8 cellular contexts compared by ENCODE assay signal in genomic region chr16:30396627-30397026, GRCh38. TPM values are rescaled to one million over a fixed set of nuclear protein-coding genes. Genes with fewer than 3 reads are reported as not detected.
DNase-seq lines count a peak whose midpoint lies in the region; ATAC-seq and TF ChIP-seq lines count a peak whose summit lies in the region.
"Not testable (repeated sequence)": the region's sequence is repeated elsewhere in the genome, so short reads cannot be mapped to it uniquely, and the experiment has no call there.
"Had no signal": no experiment of that assay in that cellular context is flagged by ENCODE, and none has a peak within 500 bp of the region (broad histone marks: within the 10 kb centered on the region; RNA-seq: fewer than 3 reads in every experiment).

No MANE protein-coding gene starts in this region.

- peak overlapping the region; percentile 81 for H3K4me3 Mint-ChIP-seq in activated CD4-positive, alpha-beta T cell treated with anti-CD3 and anti-CD28 coated beads for 36 hours
- H3K4me3 Mint-ChIP-seq in MCF 10A (ENCODE audit: unreplicated experiment), result peak overlapping the region; percentile 83

- not testable (repeated sequence) for H3K9me3 ChIP-seq in BLaER1; Karpas-422 (ENCODE audit: low read length); iPS-20b (ENCODE audit: insufficient read depth, low read depth, low read length)

- not testable (repeated sequence) for H3K27me3 Mint-ChIP-seq in activated CD4-positive, alpha-beta T cell treated with anti-CD3 and anti-CD28 coated beads for 36 hours; MCF 10A (ENCODE audit: insufficient read depth, unreplicated experiment)

- BruUV-seq in MCF 10A (replicated peaks; lab: Mats Ljungman, UMichigan), result TSS peak; percentile 42

- ATAC-seq in activated CD4-positive, alpha-beta T cell treated with anti-CD3 and anti-CD28 coated beads for 36 hours, result not testable (repeated sequence)

- H3K4me1 ChIP-seq in BLaER1, result peaks cover 66% of the 10 kb centered on the region
- peaks cover 32% of the 10 kb centered on the region for H3K4me1 ChIP-seq in Karpas-422 (ENCODE audit: low read length)
- not testable (repeated sequence) for H3K4me1 ChIP-seq in iPS-20b (ENCODE audit: insufficient read depth, low read length)
- peaks cover 19% of the 10 kb centered on the region for H3K4me1 ChIP-seq in rectal smooth muscle tissue (ENCODE audit: control insufficient read depth, insufficient read depth, low read length)

- intact Hi-C loops in activated CD4-positive, alpha-beta T cell treated with anti-CD3 and anti-CD28 coated beads for 36 hours (cut with DNase I, micrococcal nuclease); MCF 10A (cut with micrococcal nuclease): not testable (repeated sequence)

- peak overlapping the region; percentile 87 for H3K9ac ChIP-seq in BLaER1
- H3K9ac ChIP-seq in Karpas-422 (ENCODE audit: low read length), result peak overlapping the region; percentile 98
- H3K9ac ChIP-seq in iPS-20b (ENCODE audit: low read depth, low read length), result peak overlapping the region; percentile 99; the same call in 1 of the 2 replicates
- H3K9ac ChIP-seq in rectal smooth muscle tissue (ENCODE audit: low read length), result not testable (repeated sequence)

- H3K4me3 ChIP-seq in BLaER1, result peak overlapping the region; percentile 99
- H3K4me3 ChIP-seq in Karpas-422 (ENCODE audit: low read length), result peak overlapping the region; percentile 79
- peak overlapping the region; percentile 89 for H3K4me3 ChIP-seq in iPS-20b (ENCODE audit: low read length)
- peak overlapping the region; percentile 92 for H3K4me3 ChIP-seq in rectal smooth muscle tissue (ENCODE audit: low read length)

- H3K36me3 ChIP-seq in BLaER1 (peaks cover 25% of the 10 kb centered on the region), iPS-20b (ENCODE audit: insufficient read depth, low read depth, low read length) (peaks cover 33% of the 10 kb centered on the region)
- H3K36me3 ChIP-seq in Karpas-422 (ENCODE audit: insufficient read depth, low read length); rectal smooth muscle tissue (ENCODE audit: control insufficient read depth, insufficient read depth, low read length): not testable (repeated sequence)

- not testable (repeated sequence) for H3K27me3 ChIP-seq in BLaER1; Karpas-422 (ENCODE audit: low read length); iPS-20b (ENCODE audit: insufficient read depth, low read length); rectal smooth muscle tissue (ENCODE audit: control insufficient read depth, insufficient read depth, low read length)

- H3K79me2 ChIP-seq in Karpas-422 (ENCODE audit: low read length), result peaks cover 18% of the 10 kb centered on the region

- not testable (repeated sequence) for TF ChIP-seq CTCF in MCF 10A (IDR thresholded peaks at IDR 0.05; ENCODE audit: unreplicated experiment)

- POLR2A ChIA-PET in activated CD4-positive, alpha-beta T cell treated with anti-CD3 and anti-CD28 coated beads for 36 hours (lab: Charles Lee), result not testable (repeated sequence)
- POLR2A ChIA-PET in MCF 10A (lab: Yijun Ruan, JAX), result interaction anchor here (1.0 to 4.8 kb wide), 9 partner anchors 10 to 297 kb away, joined by 3 to 66 read pairs (median 4); partner anchors contain the start of genes CD2BP2 and ZNF771

- H4K20me1 ChIP-seq in BLaER1, result peaks cover 25% of the 10 kb centered on the region
- H4K20me1 ChIP-seq in Karpas-422 (ENCODE audit: insufficient read depth, low read depth, low read length), result not testable (repeated sequence)

- not testable (repeated sequence) for H3K9me3 Mint-ChIP-seq in activated CD4-positive, alpha-beta T cell treated with anti-CD3 and anti-CD28 coated beads for 36 hours (ENCODE audit: low read depth); MCF 10A (ENCODE audit: unreplicated experiment)

- peaks cover 17% of the 10 kb centered on the region for H3K36me3 Mint-ChIP-seq in activated CD4-positive, alpha-beta T cell treated with anti-CD3 and anti-CD28 coated beads for 36 hours (ENCODE audit: low read depth)
- not testable (repeated sequence) for H3K36me3 Mint-ChIP-seq in MCF 10A (ENCODE audit: insufficient read depth, unreplicated experiment)

- H3K9me2 ChIP-seq in Karpas-422 (replicated peaks; ENCODE audit: insufficient read depth, low read length), result not testable (repeated sequence)

- H3K4me2 ChIP-seq in BLaER1 (peak overlapping the region; percentile 94), Karpas-422 (ENCODE audit: low read depth, low read length, poor library complexity, severe bottlenecking) (peak overlapping the region; percentile 92)

- H2AFZ ChIP-seq in Karpas-422 (ENCODE audit: low read length), result not testable (repeated sequence)

- not testable (repeated sequence) for DNase-seq in Karpas-422; activated CD4-positive, alpha-beta T cell treated with anti-CD3 and anti-CD28 coated beads for 36 hours; MCF 10A (ENCODE audit: unreplicated experiment)

- not testable (repeated sequence) for H3K27ac ChIP-seq in BLaER1; iPS-20b (ENCODE audit: low read length); rectal smooth muscle tissue (ENCODE audit: low read depth, low read length)
- H3K27ac ChIP-seq in Karpas-422 (ENCODE audit: low read length), result peak overlapping the region; percentile 58; the same call in 1 of the 2 replicates

- peaks cover 34% of the 10 kb centered on the region for H3K4me1 Mint-ChIP-seq in activated CD4-positive, alpha-beta T cell treated with anti-CD3 and anti-CD28 coated beads for 36 hours
- H3K4me1 Mint-ChIP-seq in MCF 10A (ENCODE audit: insufficient read depth, unreplicated experiment), result not testable (repeated sequence)

- CTCF ChIA-PET in activated CD4-positive, alpha-beta T cell treated with anti-CD3 and anti-CD28 coated beads for 36 hours (lab: Charles Lee), result interaction anchor here (1.1 to 3.0 kb wide), 5 partner anchors 10 to 199 kb away, joined by 3 to 18 read pairs (median 9); partner anchors contain the start of genes SEPTIN1 and ZNF771
- CTCF ChIA-PET in MCF 10A (lab: Yijun Ruan, JAX), result interaction anchor here (0.7 to 2.2 kb wide), 7 partner anchors 9 to 232 kb away, joined by 3 to 11 read pairs (median 6); no protein-coding TSS in a partner anchor

- H3K27ac Mint-ChIP-seq in activated CD4-positive, alpha-beta T cell treated with anti-CD3 and anti-CD28 coated beads for 36 hours, result not testable (repeated sequence)
- peak overlapping the region; percentile 44 for H3K27ac Mint-ChIP-seq in MCF 10A (ENCODE audit: low read depth, unreplicated experiment)

RNA-seq across cellular contexts. Expression of gene ZNF48, which starts 1.4 kb away (rescaled TPM):
- 18.2 and 20.5 TPM in 2 replicates for total RNA-seq in Karpas-422 (2014; rRNA removed; shearing (Covaris generic); ENCODE audit: low replicate concordance)
- 10 to 100 TPM; 10.6 to 11.0 TPM for total RNA-seq in activated CD4-positive, alpha-beta T cell treated with anti-CD3 and anti-CD28 coated beads for 36 hours
- total RNA-seq in MCF 10A (2022), result 11.0 and 12.4 TPM in 2 replicates

RNA-seq across cellular contexts. Expression of gene ZNF771, which starts 10.8 kb away (rescaled TPM):
- 13.1 and 20.0 TPM in 2 replicates for total RNA-seq in Karpas-422 (2014; rRNA removed; shearing (Covaris generic); ENCODE audit: low replicate concordance)
- 1 to 10 TPM; 3.8 to 4.0 TPM for total RNA-seq in activated CD4-positive, alpha-beta T cell treated with anti-CD3 and anti-CD28 coated beads for 36 hours
- total RNA-seq in MCF 10A (2022), result 8.1 and 8.3 TPM in 2 replicates

RNA-seq across cellular contexts. Expression of gene SEPTIN1, which starts 14.3 kb away (rescaled TPM):
- total RNA-seq in Karpas-422 (2014; rRNA removed; shearing (Covaris generic); ENCODE audit: low replicate concordance), result 64.1 and 117 TPM in 2 replicates
- total RNA-seq in activated CD4-positive, alpha-beta T cell treated with anti-CD3 and anti-CD28 coated beads for 36 hours, result 100 to 1,000 TPM; 155 to 159 TPM
- 1.3 and 1.7 TPM in 2 replicates for total RNA-seq in MCF 10A (2022)

RNA-seq across cellular contexts. Expression of gene MYL11, which starts 22.0 kb away (rescaled TPM):
- not detected in 2 replicates for total RNA-seq in Karpas-422 (2014; rRNA removed; shearing (Covaris generic); ENCODE audit: low replicate concordance)
- total RNA-seq in activated CD4-positive, alpha-beta T cell treated with anti-CD3 and anti-CD28 coated beads for 36 hours, result 1 to 10 TPM in 1 of 2 experiments, under 1 TPM in 1; 0.69 to 1.6 TPM
- 1.2 and 1.6 TPM in 2 replicates for total RNA-seq in MCF 10A (2022)
- total RNA-seq: esophagus squamous epithelium, lower lobe of right lung had no signal

RNA-seq across cellular contexts. Expression of gene TBC1D10B, which starts 26.3 kb away (rescaled TPM):
- 31.2 and 45.5 TPM in 2 replicates for total RNA-seq in Karpas-422 (2014; rRNA removed; shearing (Covaris generic); ENCODE audit: low replicate concordance)
- total RNA-seq in activated CD4-positive, alpha-beta T cell treated with anti-CD3 and anti-CD28 coated beads for 36 hours, result 10 to 100 TPM; 38.1 to 43.4 TPM
- total RNA-seq in MCF 10A (2022), result 46.5 and 48.0 TPM in 2 replicates

Comparison
In these comparisons a context has a peak if more than half of its experiments do, and no peak if none do; other contexts are left out.
1. RNA of gene SEPTIN1, which starts 14.3 kb away (total RNA-seq): 155 to 159 TPM in activated CD4-positive, alpha-beta T cell treated with anti-CD3 and anti-CD28 coated beads for 36 hours and 64.1 to 117 TPM in Karpas-422; 1.3 to 1.7 TPM in MCF 10A; every median in the first group is over 10 times any median in the second.
2. Peak in every context shown above with its lines, with median percentiles within 50 percentile points of each other: H3K4me3 ChIP-seq.